8 cellular contexts compared by ENCODE assay signal in genomic region chr9:77584927-77585326, GRCh38.
DNase-seq lines count a peak whose midpoint lies in the region; ATAC-seq, FAIRE-seq and TF ChIP-seq lines count a peak whose summit lies in the region.
"Not testable (repeated sequence)": the region's sequence is repeated elsewhere in the genome, so short reads cannot be mapped to it uniquely, and the experiment has no call there.

No MANE protein-coding gene starts in this region.

- not testable (repeated sequence) for H3K36me3 Mint-ChIP-seq in H9 (ENCODE audit: insufficient read depth in 1 of 3, low read depth in 3 of 3); WTC11

- not testable (repeated sequence) for TF ChIP-seq POLR2A in H1 (IDR thresholded peaks at IDR 0.05; ENCODE audit: control extremely low read depth in 1 of 2, low read depth in 2 of 2, low read length in 2 of 2); esophagus muscularis mucosa (IDR thresholded peaks at IDR 0.05; ENCODE audit: low read depth)

- H4K5ac ChIP-seq in H9 (ENCODE audit: insufficient read length, low read depth, low read length); H1 (ENCODE audit: insufficient read length, low read depth, low read length): not testable (repeated sequence)

- H2AFZ ChIP-seq in H9 (ENCODE audit: low read length); H1 (ENCODE audit: low read length): not testable (repeated sequence)

- H3K9ac ChIP-seq in ES-I3 (ENCODE audit: low read depth, low read length) = peak overlapping the region; percentile 5; the same call in 1 of the 2 replicates
- not testable (repeated sequence) for H3K9ac ChIP-seq in H9 (ENCODE audit: extremely low read depth, insufficient read length, low read length); H1 (replicated peaks in 1 of 4; ENCODE audit: extremely low read depth in 1 of 4, low read depth in 3 of 4, low read length in 3 of 4); iPS-18a (ENCODE audit: low read length)
- peak overlapping the region; percentile 72 for H3K9ac ChIP-seq in HUES6 (ENCODE audit: low read length)

- H2BK120ac ChIP-seq in H9 (ENCODE audit: low read depth, low read length, poor library complexity, severe bottlenecking); H1 (replicated peaks; ENCODE audit: low read depth, low read length): not testable (repeated sequence)

- intact Hi-C loops in esophagus muscularis mucosa (cut with DNase I) = not testable (repeated sequence)

- not testable (repeated sequence) for H2BK20ac ChIP-seq in H9 (ENCODE audit: low read depth, low read length, poor library complexity, severe bottlenecking)
- H2BK20ac ChIP-seq in H1 (ENCODE audit: low read length) = peak overlapping the region; percentile 91; the same call in 1 of the 2 replicates

- H4K8ac ChIP-seq in H9 (replicated peaks; ENCODE audit: insufficient read length, low read depth, low read length); H1 (ENCODE audit: extremely low read depth, insufficient read depth, low read length): not testable (repeated sequence)

- CTCF ChIA-PET in WTC11 (lab: Charles Lee) (interaction anchor here (0.6 to 1.0 kb wide), 3 partner anchors 16 to 417 kb away, joined by 3 to 4 read pairs (median 3); no protein-coding TSS in a partner anchor), H1 (lab: Charles Lee; ENCODE audit: partially characterized antibody) (interaction anchor here (0.6 to 1.2 kb wide), 3 partner anchors 35 to 123 kb away, joined by 3 read pairs; no protein-coding TSS in a partner anchor)

- H3K79me1 ChIP-seq in H9 (ENCODE audit: insufficient read depth, low read depth, low read length, poor library complexity, severe bottlenecking); H1 (ENCODE audit: low read depth, low read length): not testable (repeated sequence)

- H2BK12ac ChIP-seq in H9 (ENCODE audit: insufficient read length, low read depth, low read length) = not testable (repeated sequence)
- peak overlapping the region; percentile 77; the same call in 1 of the 2 replicates for H2BK12ac ChIP-seq in H1 (ENCODE audit: low read depth, low read length)

- peak overlapping the region; percentile 98 for H3K27ac ChIP-seq in H9 (ENCODE audit: insufficient read length, low read depth, low read length)
- H3K27ac ChIP-seq in HUES6 (ENCODE audit: low read depth, low read length) = peak overlapping the region; percentile 92
- H3K27ac ChIP-seq in H1 (ENCODE audit: low read depth, low read length) = peak overlapping the region; percentile 71; the same call in 1 of the 2 replicates
- H3K27ac ChIP-seq in esophagus muscularis mucosa (replicated peaks in 1 of 4) = not testable (repeated sequence)
- H3K27ac ChIP-seq in iPS-18a (ENCODE audit: low read length) = peak overlapping the region; percentile 53

- peak; percentile 17 for ATAC-seq in WTC11

- H4K20me1 ChIP-seq in H9 (ENCODE audit: control insufficient read depth, insufficient read depth, insufficient read length); H1 (replicated peaks in 1 of 2; ENCODE audit: control insufficient read depth in 1 of 2, insufficient read depth in 2 of 2, low read length in 2 of 2): not testable (repeated sequence)

- TF ChIP-seq RAD21 in H1 (IDR thresholded peaks at IDR 0.05 in 1 of 2, conservative IDR thresholded peaks at IDR 0.05 in 1 of 2; ENCODE audit: low read depth in 2 of 2, low read length in 2 of 2) = not testable (repeated sequence)

- H3K9me3 Mint-ChIP-seq in H9 = not testable (repeated sequence)
- H3K9me3 Mint-ChIP-seq in WTC11 = peaks cover 13% of the 10 kb centered on the region

- H3K23ac ChIP-seq in H9 (ENCODE audit: insufficient read length, low read depth, low read length); H1 (ENCODE audit: insufficient read length): not testable (repeated sequence)

- not testable (repeated sequence) for H3K79me2 ChIP-seq in H9 (ENCODE audit: insufficient read depth, low read length); H1 (ENCODE audit: control insufficient read depth in 1 of 2, insufficient read depth in 2 of 2, low read length in 2 of 2)

- not testable (repeated sequence) for DNase-seq in H9; WTC11 (ENCODE audit: low spot score); H1 (ENCODE audit: low read depth in 1 of 2, low spot score in 2 of 2)
- DNase-seq in OCI-M1 (lab: John Stamatoyannopoulos, UW) = peak; percentile 42
- peak; percentile 29 for DNase-seq in esophagus muscularis mucosa (ENCODE audit: extremely low spot score)

- H3K4ac ChIP-seq in H9 (ENCODE audit: low read depth, low read length); H1 (replicated peaks; ENCODE audit: insufficient read length, low read depth, low read length): not testable (repeated sequence)

- not testable (repeated sequence) for H3K23me2 ChIP-seq in H9 (ENCODE audit: insufficient read length, low read depth, low read length, poor library complexity, severe bottlenecking); H1 (ENCODE audit: low read depth, low read length)

- H3K18ac ChIP-seq in H9 (ENCODE audit: insufficient read length, low read depth, low read length) = peak overlapping the region; percentile 15
- H3K18ac ChIP-seq in H1 (ENCODE audit: extremely low read depth, low read length) = not testable (repeated sequence)

- not testable (repeated sequence) for H3K27me3 ChIP-seq in H9 (ENCODE audit: insufficient read depth, low read length); HUES6 (ENCODE audit: control insufficient read depth, insufficient read depth, low read length); H1 (replicated peaks in 1 of 4; ENCODE audit: control insufficient read depth in 3 of 4, extremely low read depth in 1 of 4, insufficient read depth in 3 of 4, low read length in 3 of 4); esophagus muscularis mucosa; iPS-18a (ENCODE audit: control insufficient read depth, insufficient read depth, low read length)

- H3T11ph ChIP-seq in H9 (ENCODE audit: low read length) = peak overlapping the region; percentile 84

- not testable (repeated sequence) for H3K27me3 Mint-ChIP-seq in H9 (ENCODE audit: low read depth); WTC11 (ENCODE audit: low read depth)

- H3K9me3 ChIP-seq in ES-I3 (ENCODE audit: control insufficient read depth, insufficient read depth, low read length); H9 (ENCODE audit: control insufficient read depth, low read depth, low read length); HUES6 (ENCODE audit: control insufficient read depth, insufficient read depth, low read depth, low read length); H1 (ENCODE audit: insufficient read depth in 2 of 2, low read depth in 1 of 2, low read length in 1 of 2); esophagus muscularis mucosa; iPS-18a (ENCODE audit: control insufficient read depth, low read depth, low read length): not testable (repeated sequence)

- FAIRE-seq in H1 (lab: Jason Lieb, UNC) = not testable (repeated sequence)

- POLR2A ChIA-PET in WTC11 (lab: Charles Lee) = not testable (repeated sequence)
- POLR2A ChIA-PET in H1 (lab: Charles Lee; ENCODE audit: partially characterized antibody) = interaction anchor here (0.7 to 2.5 kb wide), 4 partner anchors 25 to 51 kb away, joined by 3 to 7 read pairs (median 4); no protein-coding TSS in a partner anchor

- not testable (repeated sequence) for H3K14ac ChIP-seq in H9 (ENCODE audit: insufficient read depth, low read length); H1 (ENCODE audit: insufficient read length)

- TF ChIP-seq EP300 in H1 (IDR thresholded peaks at IDR 0.05; ENCODE audit: borderline replicate concordance in 1 of 2, low read depth in 2 of 2, low read length in 2 of 2); esophagus muscularis mucosa (IDR thresholded peaks at IDR 0.05): not testable (repeated sequence)

- H4K91ac ChIP-seq in H9 (ENCODE audit: insufficient read length, low read depth, low read length); H1 (replicated peaks; ENCODE audit: insufficient read length, low read length): not testable (repeated sequence)

- H3K4me2 ChIP-seq in H9 (ENCODE audit: insufficient read depth, insufficient read length, low read length) (peak overlapping the region; percentile 49), H1 (ENCODE audit: insufficient read depth in 1 of 2, low read depth in 2 of 2, low read length in 2 of 2) (peak overlapping the region; percentile 33 to 38; a peak in 2 of 4 replicates)

- not testable (repeated sequence) for H3K36me3 ChIP-seq in ES-I3 (ENCODE audit: insufficient read depth, low read length); HUES6 (ENCODE audit: control insufficient read depth, insufficient read depth, low read length); H1 (ENCODE audit: control insufficient read depth in 2 of 4, insufficient read depth in 4 of 4, low read length in 3 of 4); esophagus muscularis mucosa; iPS-18a (ENCODE audit: control insufficient read depth, low read depth, low read length)

- not testable (repeated sequence) for H2BK15ac ChIP-seq in H9 (ENCODE audit: low read depth, low read length); H1 (ENCODE audit: low read length)

- H3K4me3 Mint-ChIP-seq in H9, WTC11: not testable (repeated sequence)

- H3K4me3 ChIP-seq in HUES6 (ENCODE audit: low read depth, low read length) (0 out of 2 replicates have a peak overlapping the region, but pooled peaks have one; percentile 6), H1 (ENCODE audit: extremely low read depth in 1 of 4, insufficient read depth in 2 of 4, low read depth in 3 of 4, low read length in 4 of 4) (peak overlapping the region in 1 of 4 experiments; percentile 21; a peak in 1 of 8 replicates)
- H3K4me3 ChIP-seq in esophagus muscularis mucosa; iPS-18a (ENCODE audit: low read length): not testable (repeated sequence)

- not testable (repeated sequence) for H3K56ac ChIP-seq in H9 (ENCODE audit: insufficient read length, low read depth, low read length); H1 (replicated peaks; ENCODE audit: insufficient read length, low read depth, low read length)

- H3K27ac Mint-ChIP-seq in H9 = peak overlapping the region; percentile 85 to 99 (median 91)
- peak overlapping the region; percentile 94 for H3K27ac Mint-ChIP-seq in WTC11

- TF ChIP-seq CTCF in H9 (conservative IDR thresholded peaks at IDR 0.05); WTC11 (IDR thresholded peaks at IDR 0.05); H1 (IDR thresholded peaks at IDR 0.05; ENCODE audit: control extremely low read depth in 1 of 3, insufficient read depth in 1 of 3, low read depth in 1 of 3, low read length in 3 of 3); esophagus muscularis mucosa (IDR thresholded peaks at IDR 0.05): not testable (repeated sequence)

- H3K4me1 Mint-ChIP-seq in H9 (peaks cover 61 to 73% of the 10 kb centered on the region in 2 experiments), WTC11 (peaks cover 85% of the 10 kb centered on the region)

- H2AK5ac ChIP-seq in H9 (ENCODE audit: insufficient read length, low read length); H1 (ENCODE audit: low read depth, low read length): not testable (repeated sequence)

- no CpG with 5 or more reads among the region's 4 CpGs for WGBS in H9 (ENCODE audit: extremely low coverage, insufficient read length, low lambda C conversion rate)
- WGBS in H1 (ENCODE audit: extremely low coverage in 1 of 2, insufficient coverage in 1 of 2, insufficient read length in 1 of 2, insufficient replicate concordance in 2 of 2, low coverage in 1 of 2, low lambda C conversion rate in 2 of 2, missing lambda C conversion rate in 1 of 2), 2 experiments = 51% methylated on average over 4 of the region's 4 CpGs; no CpG with 5 or more reads in 1 of the 2 experiments
- WGBS in esophagus muscularis mucosa = 93% methylated on average over 4 of the region's 4 CpGs

- H3K4me1 ChIP-seq in ES-I3 (ENCODE audit: insufficient read depth, low read length) (peaks cover 67% of the 10 kb centered on the region), H9 (ENCODE audit: insufficient read depth, low read length) (peaks cover 25% of the 10 kb centered on the region), HUES6 (ENCODE audit: control insufficient read depth, insufficient read depth, low read length) (peaks cover 80% of the 10 kb centered on the region), H1 (replicated peaks in 1 of 4; ENCODE audit: control insufficient read depth in 3 of 4, insufficient read depth in 4 of 4, low read length in 3 of 4) (peaks cover 3 to 23% (median 14%) of the 10 kb centered on the region in 4 experiments; a peak in 4 of 7 replicates), esophagus muscularis mucosa (peaks cover 0 to 21% (median 14%) of the 10 kb centered on the region in 4 donors), iPS-18a (ENCODE audit: control insufficient read depth, low read depth, low read length) (peaks cover 43% of the 10 kb centered on the region)

- not testable (repeated sequence) for H2BK5ac ChIP-seq in H9 (ENCODE audit: insufficient read length, low read length)
- peak overlapping the region; percentile 95; the same call in 1 of the 2 replicates for H2BK5ac ChIP-seq in H1 (ENCODE audit: low read depth, low read length)
